ENCODE assay signal across 16 cellular contexts in the genomic region with DNA sequence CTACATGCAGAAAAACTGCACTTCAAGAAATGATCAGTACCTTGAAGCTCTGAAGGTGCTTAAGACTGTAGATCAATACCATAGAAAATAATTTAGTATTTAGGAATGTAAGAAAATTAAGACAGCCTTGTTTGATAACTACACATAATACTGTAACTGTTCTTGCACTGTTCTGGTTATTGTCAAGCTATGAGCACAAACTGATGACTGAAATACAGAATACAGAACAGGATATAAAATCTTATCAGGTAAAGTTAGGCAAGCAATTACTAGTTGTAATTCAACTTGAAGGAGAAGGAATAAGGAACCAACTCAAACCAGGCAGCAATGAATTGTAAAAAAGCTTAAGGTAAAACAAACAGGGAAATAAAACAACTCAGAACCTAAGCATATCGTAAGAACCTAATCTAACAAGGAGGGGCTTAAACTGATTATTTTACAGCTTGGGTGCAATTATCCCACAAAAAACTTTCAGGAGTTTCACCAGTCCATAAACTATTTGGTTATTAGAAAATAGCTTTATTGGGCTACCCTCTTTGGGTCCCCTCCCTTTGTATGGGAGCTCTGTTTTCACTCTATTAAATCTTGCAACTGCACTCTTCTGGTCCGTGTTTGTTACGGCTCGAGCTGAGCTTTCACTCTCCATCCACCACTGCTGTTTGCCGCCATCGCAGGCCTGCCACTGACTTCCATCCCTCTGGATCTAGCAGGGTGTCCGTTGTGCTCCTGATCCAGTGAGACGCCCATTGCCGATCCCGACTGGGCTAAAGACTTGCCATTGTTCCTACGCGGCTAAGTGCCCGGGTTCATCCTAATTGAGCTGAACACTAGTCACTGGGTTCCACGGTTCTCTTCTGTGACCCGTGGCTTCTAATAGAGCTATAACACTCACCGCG.
DNase-seq lines count a peak whose midpoint lies in the region; ATAC-seq and TF ChIP-seq lines count a peak whose summit lies in the region.
"Had no signal": no experiment of that assay in that cellular context is flagged by ENCODE, and none has a peak within 500 bp of the region (broad histone marks: within the 10 kb centered on the region; RNA-seq: fewer than 3 reads in every experiment).

No MANE protein-coding gene starts in this region.

- H4K20me1 ChIP-seq in osteoblast (ENCODE audit: insufficient read depth, low read length) (no peaks in the 10 kb centered on the region), mammary epithelial cell (ENCODE audit: insufficient read depth, low read length) (no peaks in the 10 kb centered on the region)

- H2AFZ ChIP-seq in osteoblast (ENCODE audit: low read length) (no peak overlapping the region), mammary epithelial cell (ENCODE audit: low read depth, low read length) (no peak overlapping the region)

- no peaks in the 10 kb centered on the region for H3K9me3 Mint-ChIP-seq in CD4-positive, CD25-positive, alpha-beta regulatory T cell
- H3K9me3 Mint-ChIP-seq in CD8-positive, alpha-beta T cell, result no peaks in the 10 kb centered on the region
- H3K9me3 Mint-ChIP-seq in central memory CD8-positive, alpha-beta T cell, result no peaks in the 10 kb centered on the region
- H3K9me3 Mint-ChIP-seq in nephron progenitor cell, result peaks cover 33% of the 10 kb centered on the region

- in situ Hi-C loops in mammary epithelial cell (cut with MboI; ENCODE audit: low sequenced_read_pairs in 2 of 2), result no loop called here

- no peaks in the 10 kb centered on the region for H3K27me3 ChIP-seq in CD4-positive, CD25-positive, alpha-beta regulatory T cell (ENCODE audit: control insufficient read depth, insufficient read depth, low read length)
- no peaks in the 10 kb centered on the region for H3K27me3 ChIP-seq in CD8-positive, alpha-beta T cell (ENCODE audit: insufficient read depth, low read length)
- H3K27me3 ChIP-seq in osteoblast (ENCODE audit: insufficient read depth, low read length), result no peaks in the 10 kb centered on the region
- H3K27me3 ChIP-seq in mammary epithelial cell (ENCODE audit: insufficient read depth, low read length), result no peaks in the 10 kb centered on the region
- no peaks in the 10 kb centered on the region for H3K27me3 ChIP-seq in esophagus squamous epithelium
- H3K27me3 ChIP-seq: BE2C had no signal

- H3K4me1 ChIP-seq in CD4-positive, CD25-positive, alpha-beta regulatory T cell (ENCODE audit: control insufficient read depth, insufficient read depth, low read length, poor library complexity, severe bottlenecking), result peaks cover 3% of the 10 kb centered on the region
- H3K4me1 ChIP-seq in CD8-positive, alpha-beta T cell (ENCODE audit: insufficient read depth, low read length), result no peaks in the 10 kb centered on the region
- H3K4me1 ChIP-seq in osteoblast (ENCODE audit: insufficient read depth, low read length) (no peaks in the 10 kb centered on the region), mammary epithelial cell (ENCODE audit: insufficient read depth, low read length) (no peaks in the 10 kb centered on the region), esophagus squamous epithelium (no peaks in the 10 kb centered on the region)
- H3K4me1 ChIP-seq: HAP-1 had no signal

- H3K27ac Mint-ChIP-seq in CD4-positive, CD25-positive, alpha-beta regulatory T cell, result peak overlapping the region; percentile 27 to 95 (median 62)
- peak overlapping the region; percentile 62 for H3K27ac Mint-ChIP-seq in CD8-positive, alpha-beta T cell
- H3K27ac Mint-ChIP-seq in central memory CD8-positive, alpha-beta T cell (ENCODE audit: low read depth), result peak overlapping the region; percentile 70
- peak overlapping the region; percentile 38 for H3K27ac Mint-ChIP-seq in nephron progenitor cell

- H3K4me1 Mint-ChIP-seq in CD4-positive, CD25-positive, alpha-beta regulatory T cell, result peaks cover 19 to 30% (median 27%) of the 10 kb centered on the region in 4 donors
- H3K4me1 Mint-ChIP-seq in CD8-positive, alpha-beta T cell (ENCODE audit: low read depth), result peaks cover 6% of the 10 kb centered on the region
- peaks cover 22% of the 10 kb centered on the region for H3K4me1 Mint-ChIP-seq in central memory CD8-positive, alpha-beta T cell
- H3K4me1 Mint-ChIP-seq in nephron progenitor cell, result peaks cover 39% of the 10 kb centered on the region

- dilution Hi-C loops in mammary epithelial cell (cut with HindIII; ENCODE audit: low sequenced_read_pairs), result no loop called here

- H3K36me3 Mint-ChIP-seq in CD4-positive, CD25-positive, alpha-beta regulatory T cell, result no peaks in the 10 kb centered on the region
- peaks cover 4% of the 10 kb centered on the region for H3K36me3 Mint-ChIP-seq in CD8-positive, alpha-beta T cell
- peaks cover 2% of the 10 kb centered on the region for H3K36me3 Mint-ChIP-seq in central memory CD8-positive, alpha-beta T cell (ENCODE audit: insufficient read depth)
- H3K36me3 Mint-ChIP-seq in nephron progenitor cell (ENCODE audit: low read depth), result peaks cover 61% of the 10 kb centered on the region

- H3K9me3 ChIP-seq in CD4-positive, CD25-positive, alpha-beta regulatory T cell (ENCODE audit: control insufficient read depth in 2 of 2, low read length in 2 of 2), result no peaks in the 10 kb centered on the region
- no peaks in the 10 kb centered on the region for H3K9me3 ChIP-seq in CD8-positive, alpha-beta T cell (ENCODE audit: low read length)
- no peaks in the 10 kb centered on the region for H3K9me3 ChIP-seq in osteoblast (ENCODE audit: low read depth, low read length)
- H3K9me3 ChIP-seq in mammary epithelial cell (replicated peaks; ENCODE audit: insufficient read depth, low read length), result no peaks in the 10 kb centered on the region
- no peaks in the 10 kb centered on the region for H3K9me3 ChIP-seq in esophagus squamous epithelium
- H3K9me3 ChIP-seq: BE2C, Caco-2, HAP-1 had no signal

- over 99% methylated on average over 12 of the region's 17 CpGs for WGBS in mammary epithelial cell (ENCODE audit: low coverage, missing lambda C conversion rate)
- WGBS in esophagus squamous epithelium, 2 donors, result 93 to 95% methylated on average over 11 to 15 of the region's 17 CpGs

- H3K4me2 ChIP-seq in osteoblast (ENCODE audit: insufficient read depth, low read length) (no peak overlapping the region), mammary epithelial cell (ENCODE audit: insufficient read depth, low read depth, low read length) (no peak overlapping the region)

- H3K9ac ChIP-seq in mammary epithelial cell (ENCODE audit: insufficient read depth, low read length), result no peak overlapping the region

- CTCF ChIA-PET in CD8-positive, alpha-beta T cell (lab: Charles Lee), result interaction anchor here (0.6 to 0.7 kb wide), 3 partner anchors 122 to 1142 kb away, joined by 3 read pairs; no protein-coding TSS in a partner anchor
- CTCF ChIA-PET in mammary epithelial cell (lab: Charles Lee; ENCODE audit: low non-redundant PET), result no interaction called here

- no peak for ATAC-seq in CD4-positive, CD25-positive, alpha-beta regulatory T cell (ENCODE audit: low read depth in 2 of 2)
- ATAC-seq in CD8-positive, alpha-beta T cell, result no peak
- no peak for ATAC-seq in central memory CD8-positive, alpha-beta T cell (replicated peaks; ENCODE audit: extremely low read depth, poor library complexity, severe bottlenecking)

- intact Hi-C loops in CD8-positive, alpha-beta T cell (cut with DNase I, micrococcal nuclease), result loop anchor here in 1 of 2 experiments (10.0 kb wide), 1 partner anchor 333 kb away; no protein-coding TSS in a partner anchor
- intact Hi-C loops in mammary epithelial cell (cut with micrococcal nuclease) (no loop called here), esophagus squamous epithelium (cut with DNase I) (loop anchor here (10.0 kb wide), 1 partner anchor 753 kb away; no protein-coding TSS in a partner anchor)

- no peak for DNase-seq in CD4-positive, CD25-positive, alpha-beta regulatory T cell
- DNase-seq in CD8-positive, alpha-beta T cell, result no peak
- no peak for DNase-seq in central memory CD8-positive, alpha-beta T cell (ENCODE audit: low spot score in 2 of 2)
- DNase-seq in nephron progenitor cell (no peak), osteoblast (ENCODE audit: insufficient read length, low spot score, missing footprints) (no peak), mammary epithelial cell (no peak), esophagus squamous epithelium (lab: John Stamatoyannopoulos, UW) (no peak)
- DNase-seq: BE2C, Caco-2, Karpas-422, MM.1S, NCI-H1105, NCI-H187, NCI-H774, SHP77 treated with DMSO at 0.1 percent for 48 hours had no signal

- no peak for TF ChIP-seq CTCF in CD8-positive, alpha-beta T cell (IDR thresholded peaks at IDR 0.05)
- no peak for TF ChIP-seq CTCF in nephron progenitor cell (IDR thresholded peaks at IDR 0.05)
- no peak for TF ChIP-seq CTCF in osteoblast (IDR thresholded peaks at IDR 0.05; ENCODE audit: extremely low read depth, low read depth, low read length)
- no peak for TF ChIP-seq CTCF in mammary epithelial cell (conservative IDR thresholded peaks at IDR 0.05 in 1 of 2, IDR thresholded peaks at IDR 0.05 in 1 of 2; ENCODE audit: extremely low read depth in 1 of 2, insufficient read depth in 1 of 2, low read depth in 1 of 2, low read length in 2 of 2)
- TF ChIP-seq CTCF in esophagus squamous epithelium (IDR thresholded peaks at IDR 0.05), result no peak

- no peak overlapping the region for H3K4me3 Mint-ChIP-seq in CD4-positive, CD25-positive, alpha-beta regulatory T cell
- H3K4me3 Mint-ChIP-seq in CD8-positive, alpha-beta T cell, result no peak overlapping the region
- no peak overlapping the region for H3K4me3 Mint-ChIP-seq in central memory CD8-positive, alpha-beta T cell
- H3K4me3 Mint-ChIP-seq in nephron progenitor cell, result no peak overlapping the region

- no peaks in the 10 kb centered on the region for H3K36me3 ChIP-seq in CD4-positive, CD25-positive, alpha-beta regulatory T cell (ENCODE audit: control insufficient read depth, insufficient read depth, low read length)
- no peaks in the 10 kb centered on the region for H3K36me3 ChIP-seq in CD8-positive, alpha-beta T cell (ENCODE audit: insufficient read depth, low read length)
- H3K36me3 ChIP-seq in osteoblast (ENCODE audit: insufficient read depth, low read length) (no peaks in the 10 kb centered on the region), mammary epithelial cell (ENCODE audit: insufficient read depth, low read length) (no peaks in the 10 kb centered on the region), esophagus squamous epithelium (peaks cover 0 to 16% (median 0%) of the 10 kb centered on the region in 3 donors)
- H3K36me3 ChIP-seq: BE2C had no signal

- no peak overlapping the region for H3K4me3 ChIP-seq in CD4-positive, CD25-positive, alpha-beta regulatory T cell (ENCODE audit: low read depth, low read length)
- no peak overlapping the region for H3K4me3 ChIP-seq in CD8-positive, alpha-beta T cell (ENCODE audit: low read depth, low read length)
- H3K4me3 ChIP-seq in osteoblast (ENCODE audit: insufficient read depth, low read length) (no peak overlapping the region), mammary epithelial cell (replicated peaks in 1 of 3; ENCODE audit: insufficient read depth in 1 of 3, low read depth in 2 of 3, low read length in 3 of 3) (no peak overlapping the region), esophagus squamous epithelium (no peak overlapping the region)
- H3K4me3 ChIP-seq: HAP-1 had no signal

- no peak for TF ChIP-seq POLR2A in esophagus squamous epithelium (IDR thresholded peaks at IDR 0.05)

- H3K79me2 ChIP-seq in osteoblast (ENCODE audit: insufficient read depth, low read length) (peaks cover 2% of the 10 kb centered on the region), mammary epithelial cell (ENCODE audit: insufficient read depth, low read length) (peaks cover 16% of the 10 kb centered on the region)

- BruUV-seq in mammary epithelial cell (replicated peaks; lab: Mats Ljungman, UMichigan), result no TSS peak

- POLR2A ChIA-PET in CD8-positive, alpha-beta T cell (lab: Charles Lee), result interaction anchor here (0.5 to 0.7 kb wide), 2 partner anchors 37 to 492 kb away, joined by 3 read pairs; no protein-coding TSS in a partner anchor

- no peaks in the 10 kb centered on the region for H3K27me3 Mint-ChIP-seq in CD4-positive, CD25-positive, alpha-beta regulatory T cell
- no peaks in the 10 kb centered on the region for H3K27me3 Mint-ChIP-seq in CD8-positive, alpha-beta T cell (ENCODE audit: low read depth)
- no peaks in the 10 kb centered on the region for H3K27me3 Mint-ChIP-seq in central memory CD8-positive, alpha-beta T cell
- H3K27me3 Mint-ChIP-seq in nephron progenitor cell (ENCODE audit: low read depth, poor library complexity), result peaks cover 5% of the 10 kb centered on the region

- H3K27ac ChIP-seq in CD4-positive, CD25-positive, alpha-beta regulatory T cell (ENCODE audit: insufficient read depth, low read length, poor library complexity, severe bottlenecking), result no peak overlapping the region
- H3K27ac ChIP-seq in CD8-positive, alpha-beta T cell (ENCODE audit: low read depth, low read length), result no peak overlapping the region
- H3K27ac ChIP-seq in osteoblast (ENCODE audit: low read depth, low read length) (no peak overlapping the region), mammary epithelial cell (ENCODE audit: insufficient read depth, low read depth, low read length) (no peak overlapping the region), esophagus squamous epithelium (no peak overlapping the region)
